1 cellular context compared by ENCODE assay signal in genomic region chr19:2726904-2727639, GRCh38.
TF ChIP-seq lines count a peak whose summit lies in the region.

No MANE protein-coding gene starts in this region.

TF ChIP-seq in SK-N-SH, 30 proteins besides CTCF, POLR2A, EP300 and RAD21 (continued from another document):
- TF ChIP-seq REST (IDR thresholded peaks at IDR 0.05; ENCODE audit: low read depth, low read length) (no peak), SIN3A (IDR thresholded peaks at IDR 0.05; ENCODE audit: borderline replicate concordance, low read depth, low read length) (no peak), RFX5 (IDR thresholded peaks at IDR 0.05; ENCODE audit: low read length) (no peak), TAF1 (IDR thresholded peaks at IDR 0.05; ENCODE audit: borderline replicate concordance, low read depth, low read length) (no peak), IRF3 (IDR thresholded peaks at IDR 0.05; ENCODE audit: low read depth, low read length) (no peak), ELF1 (IDR thresholded peaks at IDR 0.05) (no peak), TCF12 (IDR thresholded peaks at IDR 0.05) (no peak), PBX3 (IDR thresholded peaks at IDR 0.05) (no peak), MXI1 (IDR thresholded peaks at IDR 0.05; ENCODE audit: low read depth, low read length) (no peak), NFIC (IDR thresholded peaks at IDR 0.05; ENCODE audit: borderline replicate concordance) (no peak), GABPA (IDR thresholded peaks at IDR 0.05; ENCODE audit: low read depth) (no peak), FOXM1 (IDR thresholded peaks at IDR 0.05; ENCODE audit: low read depth) (no peak)
TF ChIP-seq in SK-N-SH: peak in this region for 0.
